ENCODE assay signal across 26 cellular contexts in the genomic region with DNA sequence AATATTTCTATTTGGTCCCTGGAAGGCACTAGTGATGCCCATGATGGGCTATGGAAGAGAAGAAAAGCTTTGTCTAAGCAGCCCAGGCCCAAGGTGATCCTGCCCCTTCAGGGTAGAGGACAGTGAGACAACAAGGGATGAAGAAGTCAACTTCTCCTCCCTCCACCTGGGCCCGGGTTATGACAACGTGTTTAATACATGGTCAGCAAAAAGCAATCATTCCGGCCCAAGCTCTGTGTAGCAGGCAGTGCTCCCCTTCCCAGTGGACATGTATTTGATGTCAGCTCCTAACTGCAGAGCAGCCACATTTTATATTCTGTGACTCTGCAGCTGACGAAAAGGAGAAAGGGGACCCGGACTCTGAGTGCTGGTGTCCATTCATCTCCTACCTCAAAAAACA.
"Had no signal": no experiment of that assay in that cellular context is flagged by ENCODE, and none has a peak within 500 bp of the region (broad histone marks: within the 10 kb centered on the region; RNA-seq: fewer than 3 reads in every experiment).

No MANE protein-coding gene starts in this region.

- ATAC-seq: effector memory CD8-positive, alpha-beta T cell; esophagus mucosa; gastrocnemius medialis; heart right ventricle; left cardiac atrium; left lung; left ventricle myocardium superior; lower lobe of right lung had no signal

- H3K27me3 Mint-ChIP-seq: dendritic cell treated with granulocyte-macrophage colony-stimulating factor and Interleukin-4, amounts not matched to agents 40 ng/mL and 50 ng/mL, for 4 days had no signal

- H3K27ac Mint-ChIP-seq: dendritic cell treated with granulocyte-macrophage colony-stimulating factor and Interleukin-4, amounts not matched to agents 40 ng/mL and 50 ng/mL, for 4 days; effector memory CD8-positive, alpha-beta T cell; endodermal cell had no signal

- H3K4me3 Mint-ChIP-seq: dendritic cell treated with granulocyte-macrophage colony-stimulating factor and Interleukin-4, amounts not matched to agents 40 ng/mL and 50 ng/mL, for 4 days; effector memory CD8-positive, alpha-beta T cell; endodermal cell had no signal

- H3K4me1 ChIP-seq: esophagus squamous epithelium, gastrocnemius medialis, heart right ventricle, left lung, lower lobe of right lung had no signal

- H3K4me3 ChIP-seq: coronary artery, esophagus squamous epithelium, gastrocnemius medialis, heart right ventricle, left lung, lower lobe of right lung had no signal

- DNase-seq: effector CD8-positive, alpha-beta T cell; effector memory CD8-positive, alpha-beta T cell; endodermal cell; erythroblast; esophagus squamous epithelium; foreskin fibroblast; foreskin melanocyte; gastrocnemius medialis; glutamatergic neuron; head of caudate nucleus; heart right ventricle; hippocampal formation; left cardiac atrium; left lung; left ventricle myocardium superior; lower lobe of right lung; mesendoderm; midbrain had no signal

- H3K9me3 ChIP-seq: esophagus squamous epithelium, gastrocnemius medialis, left lung, lower lobe of right lung had no signal

- H3K27ac ChIP-seq: coronary artery, epithelial cell of prostate, esophagus squamous epithelium, gastrocnemius medialis, heart right ventricle, left lung, lower lobe of right lung had no signal

- H3K9me3 Mint-ChIP-seq: dendritic cell treated with granulocyte-macrophage colony-stimulating factor and Interleukin-4, amounts not matched to agents 40 ng/mL and 50 ng/mL, for 4 days; effector memory CD8-positive, alpha-beta T cell; endodermal cell had no signal

- FAIRE-seq: colon, endometrium, islet of Langerhans, keratinocyte had no signal
